Comparison of ENCODE assay signal across 13 cellular contexts in the genomic region with DNA sequence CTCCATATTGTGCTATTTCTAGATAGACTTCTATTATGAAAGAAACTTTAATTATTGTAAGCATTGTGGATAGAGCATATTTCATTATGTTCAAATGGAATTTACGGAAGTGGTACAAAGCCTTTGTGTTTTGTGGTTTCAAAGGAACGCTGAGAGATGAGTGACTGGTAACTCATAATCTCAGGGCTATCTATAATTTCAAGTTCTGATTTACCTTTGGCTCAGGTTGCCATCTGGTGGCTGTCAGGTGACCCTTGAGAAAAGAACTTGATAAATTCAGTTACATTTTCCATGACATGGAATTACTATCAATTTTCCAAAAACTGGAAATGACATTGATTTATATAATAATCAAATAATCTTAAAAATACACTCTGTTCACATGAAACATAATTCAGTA. TPM values are rescaled to one million over a fixed set of nuclear protein-coding genes. Genes with fewer than 3 reads are reported as not detected.
A peak's percentile ranks its signal among the peaks of the same experiment; 100 is the strongest.
DNase-seq lines count a peak whose midpoint lies in the region; TF ChIP-seq lines count a peak whose summit lies in the region.
"Had no signal": no experiment of that assay in that cellular context is flagged by ENCODE, and none has a peak within 500 bp of the region (broad histone marks: within the 10 kb centered on the region; RNA-seq: fewer than 3 reads in every experiment).

No MANE protein-coding gene starts in this region.

- no peak overlapping the region for H3K4me2 ChIP-seq in OCI-LY7 (ENCODE audit: low read length)

- H3K4me3 ChIP-seq in HEK293 (ENCODE audit: low read depth, low read length) (no peak overlapping the region), OCI-LY7 (ENCODE audit: low read depth, low read length, poor library complexity, severe bottlenecking) (no peak overlapping the region), transverse colon (no peak overlapping the region)
- H3K4me3 ChIP-seq: colonic mucosa had no signal

- no peak for TF ChIP-seq POLR2A in transverse colon (IDR thresholded peaks at IDR 0.05)

- no peaks in the 10 kb centered on the region for H3K4me1 ChIP-seq in HEK293 (ENCODE audit: control insufficient read depth, insufficient read depth, low read length)
- peaks cover 11% of the 10 kb centered on the region for H3K4me1 ChIP-seq in OCI-LY7 (ENCODE audit: insufficient read depth, low read length, poor library complexity, severe bottlenecking)
- H3K4me1 ChIP-seq in transverse colon: no peaks in the 10 kb centered on the region
- H3K4me1 ChIP-seq: colonic mucosa had no signal

- in situ Hi-C loops in transverse colon (cut with MboI; ENCODE audit: low pct_ligation_motif_present in 1 of 4, low pct_unique_long_range_greater_than_20kb in 1 of 4, low sequenced_read_pairs in 3 of 4): no loop called here

- H3K79me2 ChIP-seq in OCI-LY7 (ENCODE audit: insufficient read depth, low read depth, low read length): no peaks in the 10 kb centered on the region

- WGBS in transverse colon (ENCODE audit: low coverage in 1 of 2), 2 donors: 67 to 77% methylated on average over 2 of the region's 2 CpGs

- H3K27me3 ChIP-seq in transverse colon: no peaks in the 10 kb centered on the region
- H3K27me3 ChIP-seq: colonic mucosa had no signal

- H3K36me3 ChIP-seq in HEK293 (ENCODE audit: control insufficient read depth in 2 of 2, insufficient read depth in 1 of 2, low read length in 2 of 2) (no peaks in the 10 kb centered on the region), OCI-LY7 (ENCODE audit: insufficient read depth, low read length) (no peaks in the 10 kb centered on the region), transverse colon (no peaks in the 10 kb centered on the region)
- H3K36me3 ChIP-seq: colonic mucosa had no signal

- intact Hi-C loops in OCI-LY7 (cut with micrococcal nuclease; ENCODE audit: unreplicated experiment) (no loop called here), transverse colon (cut with DNase I; ENCODE audit: low total_unique reads) (no loop called here)

- H4K20me1 ChIP-seq in OCI-LY7 (ENCODE audit: insufficient read depth, low read length): no peaks in the 10 kb centered on the region

- peak; percentile 7 for DNase-seq in DMS 273 (lab: John Stamatoyannopoulos, UW; ENCODE audit: unreplicated experiment)
- no peak for DNase-seq in DMS 273 treated with DMSO at 0.1 percent for 48 hours (lab: John Stamatoyannopoulos, UW)
- peak; percentile 43 for DNase-seq in OCI-LY7 (ENCODE audit: low spot score)
- peak; percentile 65 for DNase-seq in glomerular visceral epithelial cell (ENCODE audit: extremely low spot score)
- no peak for DNase-seq in NCI-H2029 treated with DMSO at 0.1 percent for 48 hours (lab: John Stamatoyannopoulos, UW)
- no peak for DNase-seq in activated T-cell treated with anti-CD3 and anti-CD28 coated beads, Interleukin-2, amount 50 U/mL, for 1 hour
- DNase-seq in transverse colon: no peak
- DNase-seq: 8988T; activated CD4-positive, alpha-beta T cell treated with anti-CD3 and anti-CD28 coated beads for 36 hours; colonic mucosa; left ventricle myocardium superior; Right ventricle myocardium superior had no signal

- POLR2A ChIA-PET in HEK293 (lab: Yijun Ruan, JAX) (no interaction called here), OCI-LY7 (lab: Charles Lee) (interaction anchor here (1.3 kb wide), 1 partner anchor 80 kb away, joined by 3 read pairs; no protein-coding TSS in a partner anchor)

- no peak overlapping the region for H2AFZ ChIP-seq in OCI-LY7 (ENCODE audit: low read length)

- TF ChIP-seq CTCF in HEK293 (tag by site-specific recombination; IDR thresholded peaks at IDR 0.05) (0 out of 2 replicates have a peak, but pooled peaks have one; percentile 7), OCI-LY7 (conservative IDR thresholded peaks at IDR 0.05; ENCODE audit: low read length) (peak; percentile 76), transverse colon (IDR thresholded peaks at IDR 0.05) (no peak)

- H3K9me3 ChIP-seq in HEK293 (ENCODE audit: control insufficient read depth, insufficient read depth, low read depth, low read length) (no peaks in the 10 kb centered on the region), OCI-LY7 (ENCODE audit: low read length) (no peaks in the 10 kb centered on the region), transverse colon (no peaks in the 10 kb centered on the region)
- H3K9me3 ChIP-seq: colonic mucosa had no signal

- CTCF ChIA-PET in HEK293 (lab: Yijun Ruan, JAX): no interaction called here
- CTCF ChIA-PET in OCI-LY7 (lab: Charles Lee; ENCODE audit: unreplicated experiment): no interaction called here

- TF ChIP-seq EP300 in transverse colon (IDR thresholded peaks at IDR 0.05; ENCODE audit: low read depth): no peak

- H3K27ac ChIP-seq in HEK293 (ENCODE audit: extremely low read depth, low read depth, low read length) (no peak overlapping the region), OCI-LY7 (ENCODE audit: low read depth, low read length, poor library complexity, severe bottlenecking) (no peak overlapping the region), transverse colon (no peak overlapping the region)
- H3K27ac ChIP-seq: colonic mucosa had no signal

- no peaks in the 10 kb centered on the region for H3K9me2 ChIP-seq in OCI-LY7 (ENCODE audit: insufficient read depth, low read length)

- no TSS peak for BruUV-seq in OCI-LY7 (replicated peaks; lab: Mats Ljungman, UMichigan)

TF ChIP-seq in HEK293, 187 proteins besides CTCF, POLR2A, EP300 and RAD21:
- TF ChIP-seq MZF1 (tag by site-specific recombination; IDR thresholded peaks at IDR 0.05; ENCODE audit: borderline replicate concordance) (no peak), ZNF350 (tag by site-specific recombination; IDR thresholded peaks at IDR 0.05) (no peak), PRDM6 (tag by site-specific recombination; IDR thresholded peaks at IDR 0.05) (no peak), ZNF701 (tag by site-specific recombination; IDR thresholded peaks at IDR 0.05) (no peak), ZNF274 (IDR thresholded peaks at IDR 0.05; ENCODE audit: low read length) (no peak), ZNF274 (tag by site-specific recombination; IDR thresholded peaks at IDR 0.05; ENCODE audit: borderline replicate concordance) (no peak), SCRT1 (tag by site-specific recombination; IDR thresholded peaks at IDR 0.05; ENCODE audit: borderline replicate concordance) (no peak), ZBTB7A (tag by site-specific recombination; IDR thresholded peaks at IDR 0.05; ENCODE audit: low read depth) (no peak), SP3 (tag by site-specific recombination; IDR thresholded peaks at IDR 0.05) (no peak)

RNA-seq across cellular contexts. Expression of gene NTNG1, which starts 12.2 kb away (rescaled TPM):
- total RNA-seq in OCI-LY7 (2014; rRNA removed; shearing (Covaris generic)): 2.3 and 5.7 TPM in 2 replicates
- total RNA-seq in OCI-LY7 (2022): 5.9 and 6.2 TPM in 2 replicates
- total RNA-seq in transverse colon: 1 to 10 TPM in 3 of 4 donors, not detected in 1; 1.8 to 6.4 (median 3.5) TPM

Comparison
In these comparisons a context has a peak if more than half of its experiments do, and no peak if none do; other contexts are left out.
1. DNase-seq: peak in DMS 273 (single experiment), OCI-LY7 (single experiment) and glomerular visceral epithelial cell (single experiment); none in DMS 273 treated with DMSO at 0.1 percent for 48 hours (single experiment), NCI-H2029 treated with DMSO at 0.1 percent for 48 hours (single experiment), activated T-cell treated with anti-CD3 and anti-CD28 coated beads, Interleukin-2, amount 50 U/mL, for 1 hour (single experiment) and transverse colon (single experiment).
2. CTCF ChIP-seq: peak in HEK293 (single experiment) and OCI-LY7 (single experiment); none in transverse colon (0 of 5).